ENCODE assay signal across 1 cellular context in the genomic region with DNA sequence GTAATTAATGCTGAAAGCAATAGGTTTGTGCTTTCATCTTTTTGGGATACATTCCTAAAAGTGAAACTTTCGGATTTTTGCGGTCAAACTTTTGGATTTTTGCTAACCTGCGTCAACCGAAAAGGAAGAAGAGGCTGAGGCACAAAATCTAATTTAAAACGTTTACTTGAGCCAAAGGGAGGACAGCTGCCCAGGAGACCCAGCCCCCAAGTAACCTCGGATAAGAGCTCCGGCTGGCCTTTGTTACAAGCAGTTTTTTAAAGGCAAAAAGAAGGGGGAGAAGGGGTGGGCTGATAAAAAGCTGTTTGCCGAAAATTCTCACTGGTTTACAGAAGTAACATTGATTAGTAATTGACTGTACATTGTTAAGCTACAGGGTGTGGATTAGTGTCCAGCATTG.
TF ChIP-seq lines count a peak whose summit lies in the region.

No MANE protein-coding gene starts in this region.

TF ChIP-seq in H1, 55 proteins besides CTCF, POLR2A, EP300 and RAD21:
- TF ChIP-seq, protein P1, sequence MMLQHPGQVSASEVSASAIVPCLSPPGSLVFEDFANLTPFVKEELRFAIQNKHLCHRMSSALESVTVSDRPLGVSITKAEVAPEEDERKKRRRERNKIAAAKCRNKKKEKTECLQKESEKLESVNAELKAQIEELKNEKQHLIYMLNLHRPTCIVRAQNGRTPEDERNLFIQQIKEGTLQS (IDR thresholded peaks at IDR 0.05; ENCODE audit: insufficient read depth, low read depth, low read length) = no peak
- TF ChIP-seq RNF2 (IDR thresholded peaks at IDR 0.05; ENCODE audit: borderline replicate concordance, low read depth, low read length, missing control alignments, poor library complexity, severe bottlenecking) (no peak), SP1 (IDR thresholded peaks at IDR 0.05; ENCODE audit: low read depth, low read length) (0 out of 2 replicates have a peak, but pooled peaks have one; percentile 12), ASH2L (IDR thresholded peaks at IDR 0.05; ENCODE audit: low read length) (no peak)
